Comparison of ENCODE assay signal across 8 cellular contexts in genomic region chr5:134145779-134146581, GRCh38. TPM values are rescaled to one million over a fixed set of nuclear protein-coding genes. Genes with fewer than 3 reads are reported as not detected.
DNase-seq lines count a peak whose midpoint lies in the region; ATAC-seq and TF ChIP-seq lines count a peak whose summit lies in the region.

No MANE protein-coding gene starts in this region.

- BruUV-seq in OCI-LY7 (replicated peaks; lab: Mats Ljungman, UMichigan): no TSS peak

- H3K4me3 ChIP-seq in OCI-LY7 (ENCODE audit: low read depth, low read length, poor library complexity, severe bottlenecking): no peak overlapping the region
- H3K4me3 ChIP-seq in naive thymus-derived CD4-positive, alpha-beta T cell (ENCODE audit: low read length): no peak overlapping the region

- H3K36me3 Mint-ChIP-seq in naive thymus-derived CD4-positive, alpha-beta T cell: peaks cover 8 to 41% (median 39%) of the 10 kb centered on the region in 5 donors
- H3K36me3 Mint-ChIP-seq in stimulated activated naive B cell treated with anti-CD40 and anti-IgM and Interleukin-4, amounts not matched to agents 10 μg/mL and 1 μg/mL and 100 μg/mL, for 72 hours: peaks cover 19 to 42% of the 10 kb centered on the region in 2 donors

- intact Hi-C loops in OCI-LY7 (cut with micrococcal nuclease; ENCODE audit: unreplicated experiment): loop anchor here (1.0 kb wide), 1 partner anchor 44 kb away; no protein-coding TSS in a partner anchor
- intact Hi-C loops in naive thymus-derived CD4-positive, alpha-beta T cell (cut with micrococcal nuclease): loop anchor here (1.0 kb wide), 7 partner anchors 14 to 120 kb away; partner anchors contain the start of gene TCF7 (in 1 of the 2)

- peak; percentile 85 for TF ChIP-seq CTCF in OCI-LY7 (conservative IDR thresholded peaks at IDR 0.05; ENCODE audit: low read length)

- no peaks in the 10 kb centered on the region for H3K4me1 ChIP-seq in OCI-LY7 (ENCODE audit: insufficient read depth, low read length, poor library complexity, severe bottlenecking)
- H3K4me1 ChIP-seq in naive thymus-derived CD4-positive, alpha-beta T cell (ENCODE audit: control insufficient read depth in 2 of 2, insufficient read depth in 2 of 2, low read length in 2 of 2): peaks cover 5 to 29% of the 10 kb centered on the region in 2 donors

- peak; percentile 75 for ATAC-seq in HG03280 (IDR thresholded peaks at IDR 0.05; ENCODE audit: unreplicated experiment)
- ATAC-seq in esophagus mucosa: peak; percentile 86
- peak; percentile 84 for ATAC-seq in naive thymus-derived CD4-positive, alpha-beta T cell
- ATAC-seq in stimulated activated naive B cell treated with anti-CD40 and anti-IgM and Interleukin-4, amounts not matched to agents 10 μg/mL and 1 μg/mL and 100 μg/mL, for 72 hours (replicated peaks): peak; percentile 89 to 90

- H3K27me3 Mint-ChIP-seq in naive thymus-derived CD4-positive, alpha-beta T cell: no peaks in the 10 kb centered on the region
- no peaks in the 10 kb centered on the region for H3K27me3 Mint-ChIP-seq in stimulated activated naive B cell treated with anti-CD40 and anti-IgM and Interleukin-4, amounts not matched to agents 10 μg/mL and 1 μg/mL and 100 μg/mL, for 72 hours

- no peaks in the 10 kb centered on the region for H4K20me1 ChIP-seq in OCI-LY7 (ENCODE audit: insufficient read depth, low read length)

- POLR2A ChIA-PET in OCI-LY7 (lab: Charles Lee): interaction anchor here (1.1 to 1.3 kb wide), 2 partner anchors 10 to 15 kb away, joined by 3 to 4 read pairs; no protein-coding TSS in a partner anchor
- POLR2A ChIA-PET in naive thymus-derived CD4-positive, alpha-beta T cell (lab: Charles Lee): interaction anchor here (0.5 to 48.2 kb wide), 7 partner anchors 11 to 100 kb away, joined by 3 to 1333 read pairs (median 9); partner anchors contain the start of gene SKP1

- H3K4me2 ChIP-seq in OCI-LY7 (ENCODE audit: low read length): no peak overlapping the region

- H3K9me3 ChIP-seq in OCI-LY7 (ENCODE audit: low read length): no peaks in the 10 kb centered on the region
- no peaks in the 10 kb centered on the region for H3K9me3 ChIP-seq in naive thymus-derived CD4-positive, alpha-beta T cell (ENCODE audit: control insufficient read depth in 2 of 3, low read length in 3 of 3)

- peak overlapping the region in 4 of 10 donors; percentile 18 to 54 (median 27) for H3K4me3 Mint-ChIP-seq in naive thymus-derived CD4-positive, alpha-beta T cell
- H3K4me3 Mint-ChIP-seq in stimulated activated naive B cell treated with anti-CD40 and anti-IgM and Interleukin-4, amounts not matched to agents 10 μg/mL and 1 μg/mL and 100 μg/mL, for 72 hours: no peak overlapping the region

- no peaks in the 10 kb centered on the region for H3K9me2 ChIP-seq in OCI-LY7 (ENCODE audit: insufficient read depth, low read length)

- H3K27ac Mint-ChIP-seq in naive thymus-derived CD4-positive, alpha-beta T cell: peak overlapping the region in 8 of 9 donors; percentile 75 to 93 (median 90)
- H3K27ac Mint-ChIP-seq in stimulated activated naive B cell treated with anti-CD40 and anti-IgM and Interleukin-4, amounts not matched to agents 10 μg/mL and 1 μg/mL and 100 μg/mL, for 72 hours: peak overlapping the region; percentile 25

- CTCF ChIA-PET in OCI-LY7 (lab: Charles Lee; ENCODE audit: unreplicated experiment): no interaction called here
- CTCF ChIA-PET in naive thymus-derived CD4-positive, alpha-beta T cell (lab: Charles Lee): interaction anchor here (0.6 to 28.5 kb wide), 16 partner anchors 9 to 120 kb away, joined by 3 to 394 read pairs (median 4); partner anchors contain the start of gene TCF7

- H2AFZ ChIP-seq in OCI-LY7 (ENCODE audit: low read length): no peak overlapping the region

- peaks cover 21 to 67% (median 46%) of the 10 kb centered on the region in 7 donors for H3K4me1 Mint-ChIP-seq in naive thymus-derived CD4-positive, alpha-beta T cell
- peaks cover 15 to 21% of the 10 kb centered on the region in 2 donors for H3K4me1 Mint-ChIP-seq in stimulated activated naive B cell treated with anti-CD40 and anti-IgM and Interleukin-4, amounts not matched to agents 10 μg/mL and 1 μg/mL and 100 μg/mL, for 72 hours

- H3K36me3 ChIP-seq in OCI-LY7 (ENCODE audit: insufficient read depth, low read length): peaks cover 70% of the 10 kb centered on the region
- H3K36me3 ChIP-seq in naive thymus-derived CD4-positive, alpha-beta T cell (ENCODE audit: control insufficient read depth in 2 of 3, insufficient read depth in 3 of 3, low read length in 3 of 3): peaks cover 45 to 64% (median 45%) of the 10 kb centered on the region in 3 experiments

- no peak overlapping the region for H3K27ac ChIP-seq in OCI-LY7 (ENCODE audit: low read depth, low read length, poor library complexity, severe bottlenecking)
- peak overlapping the region; percentile 63 for H3K27ac ChIP-seq in naive thymus-derived CD4-positive, alpha-beta T cell (ENCODE audit: low read depth, low read length)

- DNase-seq in NK-92 treated with Interleukin-12 subunit alpha and Interleukin-12 subunit beta, amount 100 ng/mL, for 24 hours (lab: John Stamatoyannopoulos, UW): peak; percentile 50
- no peak for DNase-seq in NK-92 (lab: John Stamatoyannopoulos, UW; ENCODE audit: unreplicated experiment)
- DNase-seq in OCI-LY7 (ENCODE audit: low spot score): peak; percentile 75
- DNase-seq in activated T-cell treated with anti-CD3 and anti-CD28 coated beads for 24 hours (ENCODE audit: low read depth): peak; percentile 77
- DNase-seq in naive thymus-derived CD4-positive, alpha-beta T cell: peak; percentile 64 to 87 (median 77)
- peak; percentile 52 for DNase-seq in stimulated activated naive B cell treated with anti-CD40 and anti-IgM and Interleukin-4, amounts not matched to agents 10 μg/mL and 1 μg/mL and 100 μg/mL, for 72 hours

- no peaks in the 10 kb centered on the region for H3K27me3 ChIP-seq in naive thymus-derived CD4-positive, alpha-beta T cell (ENCODE audit: control insufficient read depth in 2 of 2, insufficient read depth in 2 of 2, low read length in 2 of 2)

- H3K9me3 Mint-ChIP-seq in naive thymus-derived CD4-positive, alpha-beta T cell: peaks cover 0 to 6% (median 0%) of the 10 kb centered on the region in 11 donors
- no peaks in the 10 kb centered on the region for H3K9me3 Mint-ChIP-seq in stimulated activated naive B cell treated with anti-CD40 and anti-IgM and Interleukin-4, amounts not matched to agents 10 μg/mL and 1 μg/mL and 100 μg/mL, for 72 hours

- no peaks in the 10 kb centered on the region for H3K79me2 ChIP-seq in OCI-LY7 (ENCODE audit: insufficient read depth, low read depth, low read length)

RNA-seq across cellular contexts. Expression of gene SKP1, which starts 30.8 kb away (rescaled TPM):
- total RNA-seq in OCI-LY7 (2014; rRNA removed; shearing (Covaris generic)): 129 and 142 TPM in 2 replicates
- 188 and 204 TPM in 2 replicates for total RNA-seq in OCI-LY7 (2022)
- total RNA-seq in esophagus mucosa: 206 TPM
- total RNA-seq in naive thymus-derived CD4-positive, alpha-beta T cell: 100 to 1,000 TPM; 224 to 287 (median 268) TPM
- 1,000 to 10,000 TPM; 1,257 to 1,361 TPM for polyA plus RNA-seq in naive thymus-derived CD4-positive, alpha-beta T cell

RNA-seq across cellular contexts. Expression of gene TCF7, which starts 31.5 kb away (rescaled TPM):
- total RNA-seq in OCI-LY7 (2014; rRNA removed; shearing (Covaris generic)): 0.39 and 1.1 TPM in 2 replicates
- 0.97 and 1.9 TPM in 2 replicates for total RNA-seq in OCI-LY7 (2022)
- total RNA-seq in esophagus mucosa: 4.6 TPM
- 1,000 to 10,000 TPM in 2 of 5 experiments, 100 to 1,000 TPM in 3; 203 to 1,066 (median 643) TPM for total RNA-seq in naive thymus-derived CD4-positive, alpha-beta T cell
- 100 to 1,000 TPM; 356 to 560 TPM for polyA plus RNA-seq in naive thymus-derived CD4-positive, alpha-beta T cell

Comparison
In these comparisons a context has a peak if more than half of its experiments do, and no peak if none do; other contexts are left out.
1. RNA of gene TCF7, which starts 31.5 kb away (total RNA-seq): 203 to 1,066 TPM in naive thymus-derived CD4-positive, alpha-beta T cell; 4.6 TPM in esophagus mucosa (single experiment) and 0.39 to 1.9 TPM in OCI-LY7; every median in the first group is over 10 times any median in the second.
2. Peak in every context shown above with its lines, with median percentiles within 50 percentile points of each other: ATAC-seq.